ENCODE assay signal across 1 cellular context in the genomic region with DNA sequence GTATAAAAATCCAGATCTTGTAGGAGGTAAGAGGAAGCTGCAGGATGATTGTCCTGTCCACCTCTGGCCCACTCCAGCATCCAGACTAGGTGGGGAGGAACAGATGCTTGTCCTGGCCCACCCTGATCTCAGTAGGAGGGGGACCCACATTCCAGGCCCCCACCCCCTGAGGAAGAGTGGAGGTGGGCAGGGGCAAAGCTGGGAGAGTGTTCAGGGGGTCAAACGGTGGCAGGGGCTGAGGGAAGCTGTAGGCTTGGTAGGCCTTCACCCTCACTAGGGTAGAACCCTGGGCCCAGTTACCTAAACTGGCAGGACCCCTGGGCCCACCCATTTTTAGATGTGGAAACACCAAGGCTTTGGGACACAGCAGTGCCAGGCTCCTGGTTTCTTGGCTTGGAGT.
TF ChIP-seq lines count a peak whose summit lies in the region.

No MANE protein-coding gene starts in this region.

TF ChIP-seq in IMR-90, 13 proteins besides CTCF, POLR2A, EP300 and RAD21 (continued from another document):
- TF ChIP-seq RFX5 (IDR thresholded peaks at IDR 0.05; ENCODE audit: low read depth, low read length) (no peak), CEBPB (IDR thresholded peaks at IDR 0.05; ENCODE audit: low read depth, low read length) (no peak)
